9 cellular contexts compared by ENCODE assay signal in genomic region chr3:179068779-179069530, GRCh38. TPM values are rescaled to one million over a fixed set of nuclear protein-coding genes. Genes with fewer than 3 reads are reported as not detected.
DNase-seq lines count a peak whose midpoint lies in the region; ATAC-seq and TF ChIP-seq lines count a peak whose summit lies in the region.
"Had no signal": no experiment of that assay in that cellular context is flagged by ENCODE, and none has a peak within 500 bp of the region (broad histone marks: within the 10 kb centered on the region; RNA-seq: fewer than 3 reads in every experiment).

No MANE protein-coding gene starts in this region.

- H3K14ac ChIP-seq in neuronal stem cell (ENCODE audit: low read length) = no peak overlapping the region

- no peak overlapping the region for H3K23ac ChIP-seq in neuronal stem cell (ENCODE audit: low read depth, low read length, poor library complexity)

- H3K27ac ChIP-seq in neuronal stem cell (replicated peaks; ENCODE audit: low read length) = no peak overlapping the region

- intact Hi-C loops in left ventricle myocardium superior (cut with micrococcal nuclease) = no loop called here

- peaks cover 31% of the 10 kb centered on the region for H3K4me1 Mint-ChIP-seq in T-helper 2 cell treated with Interferon-gamma antibody and Interleukin-4, amounts not matched to agents 5 μg/mL and 100 μg/mL, for 36 hours (ENCODE audit: low read depth)

- TF ChIP-seq CTCF in epithelial cell of esophagus (IDR thresholded peaks at IDR 0.05; ENCODE audit: insufficient read depth, low read depth, low read length, missing control alignments) = peak; percentile 47

- peaks cover 0 to 4% of the 10 kb centered on the region in 2 donors for H3K4me1 ChIP-seq in neuronal stem cell (ENCODE audit: control insufficient read depth in 2 of 2, insufficient read depth in 1 of 2, low read depth in 1 of 2, low read length in 2 of 2)

- no peak overlapping the region for H2BK15ac ChIP-seq in neuronal stem cell (ENCODE audit: low read length)

- H3K79me1 ChIP-seq in neuronal stem cell (ENCODE audit: low read depth, low read length) = no peaks in the 10 kb centered on the region

- no peaks in the 10 kb centered on the region for H3K27me3 Mint-ChIP-seq in T-helper 2 cell treated with Interferon-gamma antibody and Interleukin-4, amounts not matched to agents 5 μg/mL and 100 μg/mL, for 36 hours (ENCODE audit: low read depth)

- no peak overlapping the region for H3K4ac ChIP-seq in neuronal stem cell (ENCODE audit: low read length)

- peak overlapping the region; percentile 4 for H3K27ac Mint-ChIP-seq in T-helper 2 cell treated with Interferon-gamma antibody and Interleukin-4, amounts not matched to agents 5 μg/mL and 100 μg/mL, for 36 hours

- H3K36me3 Mint-ChIP-seq in T-helper 2 cell treated with Interferon-gamma antibody and Interleukin-4, amounts not matched to agents 5 μg/mL and 100 μg/mL, for 36 hours (ENCODE audit: low read depth) = peaks cover 29% of the 10 kb centered on the region

- no peak overlapping the region for H3K9ac ChIP-seq in neuronal stem cell (ENCODE audit: low read depth, low read length, poor library complexity)

- no peak overlapping the region for H3K4me2 ChIP-seq in neuronal stem cell (ENCODE audit: insufficient read depth, low read length, poor library complexity, severe bottlenecking)

- no peak overlapping the region for H2BK5ac ChIP-seq in neuronal stem cell (ENCODE audit: low read length)

- no peaks in the 10 kb centered on the region for H3K9me3 ChIP-seq in neuronal stem cell (replicated peaks in 1 of 2; ENCODE audit: control insufficient read depth in 2 of 2, insufficient read depth in 1 of 2, low read depth in 1 of 2, low read length in 2 of 2)
- H3K9me3 ChIP-seq: SJSA1 had no signal

- H3K27me3 ChIP-seq in neuronal stem cell (ENCODE audit: control insufficient read depth in 3 of 3, insufficient read depth in 3 of 3, low read depth in 1 of 3, low read length in 3 of 3) = peaks cover 0 to 12% (median 0%) of the 10 kb centered on the region in 3 experiments
- H3K27me3 ChIP-seq: SJSA1 had no signal

- H3K4me3 ChIP-seq in epithelial cell of esophagus (ENCODE audit: low read length) = peak overlapping the region; percentile 88
- H3K4me3 ChIP-seq in neuronal stem cell (ENCODE audit: low read length in 2 of 2) = no peak overlapping the region

- H2AK5ac ChIP-seq in neuronal stem cell (ENCODE audit: low read depth, low read length) = no peak overlapping the region

- H4K91ac ChIP-seq in neuronal stem cell (ENCODE audit: low read depth, low read length, poor library complexity) = no peak overlapping the region

- H2BK12ac ChIP-seq in neuronal stem cell (ENCODE audit: low read length) = no peak overlapping the region

- no peak overlapping the region for H4K8ac ChIP-seq in neuronal stem cell (ENCODE audit: low read depth, low read length)

- DNase-seq in COR-L47 (lab: John Stamatoyannopoulos, UW) (peak; percentile 39), HuH-7 (ENCODE audit: low spot score) (peak; percentile 36), epithelial cell of esophagus (ENCODE audit: low read depth) (peak; percentile 43), inferior parietal cortex (ENCODE audit: extremely low spot score) (no peak), left ventricle myocardium superior (no peak), neuronal stem cell (ENCODE audit: low spot score) (no peak)
- no peak for DNase-seq in T-helper 2 cell treated with Interferon-gamma antibody and Interleukin-4, amounts not matched to agents 5 μg/mL and 100 μg/mL, for 36 hours (ENCODE audit: low spot score)
- peak; percentile 33 to 54 for DNase-seq in stimulated activated CD4-positive, alpha-beta T cell treated with anti-CD3 and anti-CD28 coated beads, Interleukin-2, amount 100 ng/mL, for 24 hours

- no CpG with 5 or more reads among the region's 5 CpGs for WGBS in neuronal stem cell (ENCODE audit: extremely low coverage in 2 of 2, insufficient read length in 2 of 2, insufficient replicate concordance in 1 of 2), 2 donors

- no peak for ATAC-seq in left ventricle myocardium superior

- H2BK120ac ChIP-seq in neuronal stem cell (ENCODE audit: low read depth, low read length) = no peak overlapping the region

- H3K4me3 Mint-ChIP-seq in T-helper 2 cell treated with Interferon-gamma antibody and Interleukin-4, amounts not matched to agents 5 μg/mL and 100 μg/mL, for 36 hours = peak overlapping the region; percentile 8

- H3K36me3 ChIP-seq in neuronal stem cell (replicated peaks in 1 of 2; ENCODE audit: control insufficient read depth in 2 of 2, insufficient read depth in 2 of 2, low read length in 2 of 2) = peaks cover 3 to 40% of the 10 kb centered on the region in 2 donors

- H2AFZ ChIP-seq in neuronal stem cell (ENCODE audit: low read length) = no peak overlapping the region

- no peak overlapping the region for H3K18ac ChIP-seq in neuronal stem cell (ENCODE audit: low read length)

- no peaks in the 10 kb centered on the region for H3K9me3 Mint-ChIP-seq in T-helper 2 cell treated with Interferon-gamma antibody and Interleukin-4, amounts not matched to agents 5 μg/mL and 100 μg/mL, for 36 hours

RNA-seq across cellular contexts. Expression of gene ZMAT3, which starts 2.7 kb away (rescaled TPM):
- 12.4 TPM for total RNA-seq in left ventricle myocardium superior
- polyA plus RNA-seq in neuronal stem cell (2013, experiment 1 of 2) = 17.1 TPM
- 17.8 TPM for polyA plus RNA-seq in neuronal stem cell (2013, experiment 2 of 2)

Comparison
In these comparisons a context has a peak if more than half of its experiments do, and no peak if none do; other contexts are left out.
1. DNase-seq: peak in COR-L47 (single experiment), HuH-7 (single experiment), epithelial cell of esophagus (single experiment) and stimulated activated CD4-positive, alpha-beta T cell treated with anti-CD3 and anti-CD28 coated beads, Interleukin-2, amount 100 ng/mL, for 24 hours (2 of 2); none in T-helper 2 cell treated with Interferon-gamma antibody and Interleukin-4, amounts not matched to agents 5 μg/mL and 100 μg/mL, for 36 hours (single experiment), inferior parietal cortex (single experiment), left ventricle myocardium superior (single experiment) and neuronal stem cell (single experiment).